In the genomic region with DNA sequence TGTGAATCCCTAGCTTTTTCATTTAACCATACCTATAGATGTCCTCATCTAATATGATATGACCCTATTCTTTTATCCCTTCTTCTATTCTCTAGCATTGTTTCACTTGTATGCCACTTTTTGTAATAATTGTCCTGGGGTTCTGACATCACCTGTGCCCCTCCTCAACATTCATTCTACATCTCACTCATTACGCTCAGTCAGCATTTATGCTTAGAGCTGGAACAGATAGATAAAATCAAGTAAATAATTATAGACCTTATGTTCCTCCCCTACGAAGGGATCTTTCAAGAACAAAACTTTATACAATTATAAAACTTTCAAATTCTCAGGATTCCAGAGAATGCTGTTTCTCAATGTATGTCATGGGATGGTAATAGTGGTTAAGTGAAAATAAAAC, we compare ENCODE assay signal across 32 cellular contexts. TPM values are rescaled to one million over a fixed set of nuclear protein-coding genes. Genes with fewer than 3 reads are reported as not detected.
"Had no signal": no experiment of that assay in that cellular context is flagged by ENCODE, and none has a peak within 500 bp of the region (broad histone marks: within the 10 kb centered on the region; RNA-seq: fewer than 3 reads in every experiment).

No MANE protein-coding gene starts in this region.

- H3K4me1 ChIP-seq: ascending aorta had no signal

- ATAC-seq: activated CD8-positive, alpha-beta memory T cell treated with anti-CD3 and anti-CD28 coated beads, Interleukin-2, amount 10 ng/mL, durations not matched to agents 7 days and 5 days; activated CD8-positive, alpha-beta T cell treated with anti-CD3 and anti-CD28 coated beads, Interleukin-2, amount 10 ng/mL, durations not matched to agents 7 days and 5 days; activated naive CD8-positive, alpha-beta T cell treated with anti-CD3 and anti-CD28 coated beads, Interleukin-2, amount 50 U/mL, for 24 hours had no signal

- H3K4me3 ChIP-seq: ascending aorta, cardiac muscle cell had no signal

- DNase-seq: activated B cell treated with CpG ODN at 0.5 μM for 24 hours; activated CD4-positive, alpha-beta memory T cell treated with anti-CD3 and anti-CD28 coated beads, Interleukin-2, amount 10 ng/mL, durations not matched to agents 7 days and 5 days; activated CD4-positive, alpha-beta T cell treated with anti-CD3 and anti-CD28 coated beads for 4 hours; activated CD4-positive, alpha-beta T cell treated with anti-CD3 and anti-CD28 coated beads, Interleukin-2, amount 10 ng/mL, durations not matched to agents 24 days and 14 days; activated CD4-positive, alpha-beta T cell treated with anti-CD3 and anti-CD28 coated beads, Interleukin-2, amount 50 U/mL, for 48 hours; activated CD4-positive, CD25-positive, alpha-beta regulatory T cell treated with anti-CD3 and anti-CD28 coated beads, Interleukin-2, amount 50 U/mL, for 72 hours; activated CD8-positive, alpha-beta memory T cell treated with anti-CD3 and anti-CD28 coated beads for 24 hours; activated CD8-positive, alpha-beta memory T cell treated with anti-CD3 and anti-CD28 coated beads, Interleukin-2, amount 10 ng/mL, durations not matched to agents 7 days and 5 days; activated CD8-positive, alpha-beta memory T cell treated with anti-CD3 and anti-CD28 coated beads, Interleukin-2, amount 50 U/mL, for 48 hours; activated CD8-positive, alpha-beta T cell treated with anti-CD3 and anti-CD28 coated beads, Interleukin-2, amount 10 ng/mL, durations not matched to agents 7 days and 5 days; activated effector memory CD4-positive, alpha-beta T cell treated with Interleukin-2 at 50 U/mL for 16 hours; activated gamma-delta T cell; activated naive CD4-positive, alpha-beta T cell treated with anti-CD3 and anti-CD28 coated beads, Interleukin-2, amount 10 ng/mL, durations not matched to agents 7 days and 5 days; activated naive CD4-positive, alpha-beta T cell treated with Interleukin-2 at 50 U/mL for 16 hours; activated naive CD8-positive, alpha-beta T cell treated with anti-CD3 and anti-CD28 coated beads, Interleukin-2, amount 10 ng/mL, durations not matched to agents 7 days and 5 days; activated naive CD8-positive, alpha-beta T cell treated with anti-CD3 and anti-CD28 coated beads, Interleukin-2, amount 50 U/mL, for 24 hours; activated T-cell treated with anti-CD3 and anti-CD28 coated beads, Interleukin-2, amount 50 U/mL, for 24 hours; activated T-cell treated with anti-CD3 and anti-CD28 coated beads, Interleukin-2, amount 50 U/mL, for 48 hours; amygdala; anterior cingulate cortex; caudate nucleus; cerebellar nuclear complex; T-helper 2 cell; T-helper 9 cell had no signal

- FAIRE-seq: bronchial epithelial cell, TTC549 had no signal

- H3K36me3 ChIP-seq: ascending aorta, cardiac muscle cell had no signal

- H3K27me3 ChIP-seq: ascending aorta, cardiac muscle cell had no signal

- H3K27ac ChIP-seq: ascending aorta, cardiac muscle cell, VCaP had no signal

- H3K9me3 ChIP-seq: ascending aorta had no signal

RNA-seq across cellular contexts. Expression of gene GABRA6, which starts 18.0 kb away (rescaled TPM):
- total RNA-seq: activated B cell treated with CpG ODN at 0.5 μM for 24 hours; activated CD4-positive, alpha-beta memory T cell treated with anti-CD3 and anti-CD28 coated beads, Interleukin-2, amount 10 ng/mL, durations not matched to agents 7 days and 5 days; activated CD4-positive, alpha-beta T cell treated with anti-CD3 and anti-CD28 coated beads, Interleukin-2, amount 10 ng/mL, durations not matched to agents 24 days and 14 days; activated CD8-positive, alpha-beta memory T cell treated with anti-CD3 and anti-CD28 coated beads, Interleukin-2, amount 10 ng/mL, durations not matched to agents 7 days and 5 days; activated CD8-positive, alpha-beta T cell treated with anti-CD3 and anti-CD28 coated beads, Interleukin-2, amount 10 ng/mL, durations not matched to agents 7 days and 5 days; activated naive CD8-positive, alpha-beta T cell treated with anti-CD3 and anti-CD28 coated beads, Interleukin-2, amount 10 ng/mL, durations not matched to agents 7 days and 5 days; activated T-helper 2 cell treated with anti-CD3 and anti-CD28 coated beads, Interferon-gamma antibody, Interleukin-2, Interleukin-4, amounts not matched to agents 10 μg/mL and 5 μg/mL and 100 μg/mL, durations not matched to agents 14 hours and 24 hours and 36 hours; ascending aorta; bronchial epithelial cell; cardiac muscle cell; chondrocyte had no signal
- polyA plus RNA-seq: adipose tissue, cardiac muscle cell had no signal
